ENCODE assay signal across 16 cellular contexts in the genomic region with DNA sequence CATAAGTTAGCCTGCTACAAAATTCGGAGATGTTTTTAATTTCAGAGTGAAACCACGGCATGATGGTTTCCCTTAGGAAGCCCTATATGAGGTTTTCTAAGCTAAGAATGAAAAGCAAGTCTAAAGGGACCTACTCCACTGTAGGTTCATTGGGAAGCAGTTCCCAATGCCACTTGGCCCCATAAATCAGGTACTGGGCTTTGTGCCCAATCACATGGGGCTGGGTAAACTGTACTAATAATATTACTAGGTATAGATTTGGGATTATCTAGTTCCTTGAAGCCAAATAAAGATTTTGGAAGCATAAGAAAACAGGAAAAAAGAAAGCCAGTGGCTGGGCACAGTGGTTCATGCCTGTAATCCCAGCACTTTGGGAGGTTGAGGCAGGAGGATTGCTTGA. TPM values are rescaled to one million over a fixed set of nuclear protein-coding genes. Genes with fewer than 3 reads are reported as not detected.
A peak's percentile ranks its signal among the peaks of the same experiment; 100 is the strongest.
DNase-seq lines count a peak whose midpoint lies in the region; ATAC-seq and TF ChIP-seq lines count a peak whose summit lies in the region.
"Had no signal": no experiment of that assay in that cellular context is flagged by ENCODE, and none has a peak within 500 bp of the region (broad histone marks: within the 10 kb centered on the region; RNA-seq: fewer than 3 reads in every experiment).

No MANE protein-coding gene starts in this region.

- H3K4me1 ChIP-seq in Panc1 (ENCODE audit: control insufficient read depth, insufficient read depth, low read length) (peaks cover 14% of the 10 kb centered on the region; the same call in 1 of the 2 replicates), prostate gland (replicated peaks) (no peaks in the 10 kb centered on the region)
- H3K4me1 ChIP-seq: BE2C, Caco-2, HAP-1 had no signal

- no peak for TF ChIP-seq CTCF in LNCaP clone FGC (IDR thresholded peaks at IDR 0.05; ENCODE audit: control insufficient read depth, extremely low read depth, insufficient read depth)
- no peak for TF ChIP-seq CTCF in Panc1 (IDR thresholded peaks at IDR 0.05)
- TF ChIP-seq CTCF in prostate gland (IDR thresholded peaks at IDR 0.05): no peak

- WGBS in prostate gland: 72% methylated on average over 2 of the region's 2 CpGs

- no peak overlapping the region for H3K27ac Mint-ChIP-seq in activated CD8-positive, alpha-beta memory T cell treated with anti-CD3 and anti-CD28 coated beads, Interleukin-2, amount 10 ng/mL, durations not matched to agents 7 days and 5 days
- H3K27ac Mint-ChIP-seq: CD4-positive, alpha-beta T cell had no signal

- H3K27ac ChIP-seq in Panc1 (ENCODE audit: low read length) (peak overlapping the region; percentile 67; the same call in 1 of the 2 replicates), prostate gland (no peak overlapping the region)
- H3K27ac ChIP-seq: GM23248 had no signal

- peak; percentile 86 for DNase-seq in LNCaP clone FGC (ENCODE audit: low read depth)
- no peak for DNase-seq in Panc1 (ENCODE audit: low read depth, low spot score)
- peak; percentile 43 for DNase-seq in prostate gland (ENCODE audit: low spot score)
- DNase-seq in activated CD8-positive, alpha-beta memory T cell treated with anti-CD3 and anti-CD28 coated beads, Interleukin-2, amount 10 ng/mL, durations not matched to agents 7 days and 5 days: no peak
- DNase-seq in dermis blood vessel endothelial cell: no peak
- DNase-seq: ACHN; BE2C; C1 segment of cervical spinal cord; Caco-2; CD4-positive, alpha-beta T cell; GM23248; IMR-90 had no signal

- BruUV-seq in Panc1 (replicated peaks; lab: Mats Ljungman, UMichigan): no TSS peak

- H3K4me1 Mint-ChIP-seq in activated CD8-positive, alpha-beta memory T cell treated with anti-CD3 and anti-CD28 coated beads, Interleukin-2, amount 10 ng/mL, durations not matched to agents 7 days and 5 days: no peaks in the 10 kb centered on the region

- no peak for ATAC-seq in Panc1
- ATAC-seq in HG03432 (IDR thresholded peaks at IDR 0.05; ENCODE audit: unreplicated experiment): no peak
- ATAC-seq in activated CD8-positive, alpha-beta memory T cell treated with anti-CD3 and anti-CD28 coated beads, Interleukin-2, amount 10 ng/mL, durations not matched to agents 7 days and 5 days: no peak
- ATAC-seq: K562 had no signal

- no peaks in the 10 kb centered on the region for H3K9me3 ChIP-seq in Panc1 (ENCODE audit: control insufficient read depth, insufficient read depth, low read depth, low read length)
- no peaks in the 10 kb centered on the region for H3K9me3 ChIP-seq in prostate gland
- H3K9me3 ChIP-seq: BE2C, Caco-2, HAP-1 had no signal

- H3K36me3 ChIP-seq in Panc1 (ENCODE audit: control insufficient read depth, insufficient read depth, low read length) (no peaks in the 10 kb centered on the region), prostate gland (no peaks in the 10 kb centered on the region)
- H3K36me3 ChIP-seq: BE2C had no signal

- no peak for TF ChIP-seq POLR2A in prostate gland (IDR thresholded peaks at IDR 0.05)

- no peak overlapping the region for H3K4me3 ChIP-seq in LNCaP clone FGC (ENCODE audit: low read depth, low read length)
- no peak overlapping the region for H3K4me3 ChIP-seq in Panc1 (ENCODE audit: low read depth in 2 of 2, low read length in 2 of 2)
- H3K4me3 ChIP-seq in prostate gland: no peak overlapping the region
- H3K4me3 ChIP-seq: GM23248, HAP-1, K562 had no signal

- peaks cover 15% of the 10 kb centered on the region for H3K36me3 Mint-ChIP-seq in activated CD8-positive, alpha-beta memory T cell treated with anti-CD3 and anti-CD28 coated beads, Interleukin-2, amount 10 ng/mL, durations not matched to agents 7 days and 5 days

- no peaks in the 10 kb centered on the region for H3K9me3 Mint-ChIP-seq in activated CD8-positive, alpha-beta memory T cell treated with anti-CD3 and anti-CD28 coated beads, Interleukin-2, amount 10 ng/mL, durations not matched to agents 7 days and 5 days (ENCODE audit: low read depth)
- H3K9me3 Mint-ChIP-seq: CD4-positive, alpha-beta T cell had no signal

- no peaks in the 10 kb centered on the region for H3K27me3 Mint-ChIP-seq in activated CD8-positive, alpha-beta memory T cell treated with anti-CD3 and anti-CD28 coated beads, Interleukin-2, amount 10 ng/mL, durations not matched to agents 7 days and 5 days
- H3K27me3 Mint-ChIP-seq: CD4-positive, alpha-beta T cell had no signal

- in situ Hi-C loops in Panc1 (cut with HindIII; ENCODE audit: low pct_unique_long_range_greater_than_20kb, low sequenced_read_pairs): no loop called here

- no peaks in the 10 kb centered on the region for H3K27me3 ChIP-seq in Panc1 (ENCODE audit: control insufficient read depth, insufficient read depth, low read length)
- no peaks in the 10 kb centered on the region for H3K27me3 ChIP-seq in prostate gland (replicated peaks; ENCODE audit: insufficient read depth)
- H3K27me3 ChIP-seq: BE2C had no signal

- POLR2A ChIA-PET in Panc1 (lab: Charles Lee): interaction anchor here (0.6 kb wide), 1 partner anchor 11 kb away, joined by 8 read pairs; no protein-coding TSS in a partner anchor

- H3K4me3 Mint-ChIP-seq in activated CD8-positive, alpha-beta memory T cell treated with anti-CD3 and anti-CD28 coated beads, Interleukin-2, amount 10 ng/mL, durations not matched to agents 7 days and 5 days: no peak overlapping the region
- H3K4me3 Mint-ChIP-seq: CD4-positive, alpha-beta T cell had no signal

- CTCF ChIA-PET in Panc1 (lab: Charles Lee): no interaction called here
- CTCF ChIA-PET in activated CD8-positive, alpha-beta memory T cell treated with anti-CD3 and anti-CD28 coated beads, Interleukin-2, amount 10 ng/mL, durations not matched to agents 7 days and 5 days (lab: Charles Lee): interaction anchor here (1.3 kb wide), 1 partner anchor 133 kb away, joined by 3 read pairs; no protein-coding TSS in a partner anchor

- intact Hi-C loops in Panc1 (cut with micrococcal nuclease; ENCODE audit: unreplicated experiment): no loop called here
- intact Hi-C loops in prostate gland (cut with DNase I): no loop called here

RNA-seq across cellular contexts. Expression of a gene that starts 19.1 kb away (rescaled TPM):
- total RNA-seq in Panc1 (2021; ENCODE audit: unreplicated experiment): not detected
- not detected for polyA plus RNA-seq in Panc1 (2012; ENCODE audit: insufficient read length)
- total RNA-seq in prostate gland: under 1 TPM in 1 of 2 donors, not detected in 1; 0.80 TPM
- total RNA-seq in activated CD8-positive, alpha-beta memory T cell treated with anti-CD3 and anti-CD28 coated beads, Interleukin-2, amount 10 ng/mL, durations not matched to agents 7 days and 5 days: not detected
- total RNA-seq in dermis blood vessel endothelial cell: not detected in 2 replicates
- total RNA-seq: Caco-2; CD4-positive, alpha-beta T cell; GM23248; H4; K562 had no signal
- polyA plus RNA-seq: GM23248, IMR-90, K562 had no signal

Comparison
In these comparisons a context has a peak if more than half of its experiments do, and no peak if none do; other contexts are left out.
1. DNase-seq: peak in LNCaP clone FGC (single experiment) and prostate gland (single experiment); none in Panc1 (single experiment), activated CD8-positive, alpha-beta memory T cell treated with anti-CD3 and anti-CD28 coated beads, Interleukin-2, amount 10 ng/mL, durations not matched to agents 7 days and 5 days (single experiment) and dermis blood vessel endothelial cell (single experiment).